24 cellular contexts compared by ENCODE assay signal in genomic region chr3:31422237-31422636, GRCh38.
"Had no signal": no experiment of that assay in that cellular context is flagged by ENCODE, and none has a peak within 500 bp of the region (broad histone marks: within the 10 kb centered on the region; RNA-seq: fewer than 3 reads in every experiment).

No MANE protein-coding gene starts in this region.

- H3K4me1 ChIP-seq: gastrocnemius medialis, lower lobe of right lung, psoas muscle, sigmoid colon, tibial nerve, upper lobe of right lung, uterus had no signal

- H3K27ac Mint-ChIP-seq: endodermal cell; stimulated activated naive B cell treated with anti-CD40 and anti-IgM and Interleukin-4, amounts not matched to agents 10 μg/mL and 1 μg/mL and 100 μg/mL, for 72 hours; stimulated activated naive CD8-positive, alpha-beta T cell treated with anti-CD3 and anti-CD28 coated beads, Interleukin-15, Interleukin-2, amounts not matched to agents 100 ng/mL and 50 ng/mL, for 24 hours had no signal

- ATAC-seq: esophagus mucosa; gastrocnemius medialis; left ventricle myocardium superior; lower lobe of right lung; psoas muscle; right cardiac atrium; stimulated activated naive B cell treated with anti-CD40 and anti-IgM and Interleukin-4, amounts not matched to agents 10 μg/mL and 1 μg/mL and 100 μg/mL, for 72 hours; upper lobe of right lung had no signal

- H3K36me3 ChIP-seq: gastrocnemius medialis, lower lobe of right lung, ovary, sigmoid colon, thoracic aorta, tibial nerve, upper lobe of right lung, uterus had no signal

- H3K27me3 Mint-ChIP-seq: naive thymus-derived CD8-positive, alpha-beta T cell; stimulated activated naive B cell treated with anti-CD40 and anti-IgM and Interleukin-4, amounts not matched to agents 10 μg/mL and 1 μg/mL and 100 μg/mL, for 72 hours; stimulated activated naive CD8-positive, alpha-beta T cell treated with anti-CD3 and anti-CD28 coated beads, Interleukin-15, Interleukin-2, amounts not matched to agents 100 ng/mL and 50 ng/mL, for 24 hours had no signal

- H3K9me3 Mint-ChIP-seq: endodermal cell had no signal

- DNase-seq: cortex of kidney; dorsolateral prefrontal cortex; effector CD4-positive, alpha-beta T cell; endodermal cell; foreskin fibroblast; gastrocnemius medialis; head of caudate nucleus; left ventricle myocardium superior; lower lobe of right lung; naive thymus-derived CD8-positive, alpha-beta T cell; occipital lobe; ovary; posterior cingulate gyrus; psoas muscle; right cardiac atrium; sigmoid colon; stimulated activated naive B cell treated with anti-CD40 and anti-IgM and Interleukin-4, amounts not matched to agents 10 μg/mL and 1 μg/mL and 100 μg/mL, for 72 hours; upper lobe of right lung; uterus had no signal

- H3K36me3 Mint-ChIP-seq: stimulated activated naive B cell treated with anti-CD40 and anti-IgM and Interleukin-4, amounts not matched to agents 10 μg/mL and 1 μg/mL and 100 μg/mL, for 72 hours had no signal

- H3K4me3 ChIP-seq: dorsolateral prefrontal cortex, gastrocnemius medialis, lower lobe of right lung, ovary, psoas muscle, sigmoid colon, thoracic aorta, tibial nerve, upper lobe of right lung, uterus had no signal

- H3K4me3 Mint-ChIP-seq: endodermal cell; naive thymus-derived CD8-positive, alpha-beta T cell; stimulated activated naive B cell treated with anti-CD40 and anti-IgM and Interleukin-4, amounts not matched to agents 10 μg/mL and 1 μg/mL and 100 μg/mL, for 72 hours; stimulated activated naive CD8-positive, alpha-beta T cell treated with anti-CD3 and anti-CD28 coated beads, Interleukin-15, Interleukin-2, amounts not matched to agents 100 ng/mL and 50 ng/mL, for 24 hours had no signal

- H3K27ac ChIP-seq: dorsolateral prefrontal cortex, epithelial cell of prostate, gastrocnemius medialis, lower lobe of right lung, ovary, psoas muscle, sigmoid colon, thoracic aorta, tibial nerve, upper lobe of right lung, uterus had no signal

- H3K9me3 ChIP-seq: gastrocnemius medialis, lower lobe of right lung, ovary, psoas muscle, sigmoid colon, thoracic aorta, tibial nerve, upper lobe of right lung, uterus had no signal

- H3K27me3 ChIP-seq: gastrocnemius medialis, ovary, sigmoid colon, tibial nerve, upper lobe of right lung, uterus had no signal
